ENCODE assay signal across 1 cellular context in the genomic region with DNA sequence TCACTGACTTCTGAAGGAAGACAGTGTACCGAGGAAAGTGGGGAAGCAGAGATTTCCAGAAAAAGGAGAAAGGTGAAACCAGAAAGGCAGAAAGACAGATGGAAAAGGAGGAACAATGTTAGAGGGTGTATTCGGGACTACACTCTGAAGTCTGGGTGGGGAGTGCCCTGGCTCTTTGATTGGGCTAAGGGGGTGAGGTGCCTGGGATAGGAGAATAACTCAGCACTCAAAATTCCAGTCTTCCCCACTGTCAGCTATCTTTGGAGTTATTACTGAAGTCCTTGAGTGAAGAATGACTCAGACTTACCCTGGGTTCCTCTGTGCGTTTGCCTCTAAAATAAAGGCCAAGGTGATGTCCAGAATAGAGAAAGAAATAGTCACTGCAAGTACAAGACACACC.
TF ChIP-seq lines count a peak whose summit lies in the region.

No MANE protein-coding gene starts in this region.

TF ChIP-seq in IMR-90, 13 proteins besides CTCF, POLR2A, EP300 and RAD21 (continued from another document):
- TF ChIP-seq, protein P1, sequence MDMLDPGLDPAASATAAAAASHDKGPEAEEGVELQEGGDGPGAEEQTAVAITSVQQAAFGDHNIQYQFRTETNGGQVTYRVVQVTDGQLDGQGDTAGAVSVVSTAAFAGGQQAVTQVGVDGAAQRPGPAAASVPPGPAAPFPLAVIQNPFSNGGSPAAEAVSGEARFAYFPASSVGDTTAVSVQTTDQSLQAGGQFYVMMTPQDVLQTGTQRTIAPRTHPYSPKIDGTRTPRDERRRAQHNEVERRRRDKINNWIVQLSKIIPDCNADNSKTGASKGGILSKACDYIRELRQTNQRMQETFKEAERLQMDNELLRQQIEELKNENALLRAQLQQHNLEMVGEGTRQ (IDR thresholded peaks at IDR 0.05; ENCODE audit: low read depth, low read length) = no peak
- TF ChIP-seq RFX5 (IDR thresholded peaks at IDR 0.05; ENCODE audit: low read depth, low read length) (no peak), CHD1 (IDR thresholded peaks at IDR 0.05; ENCODE audit: low read depth, low read length) (no peak), FOS (IDR thresholded peaks at IDR 0.05; ENCODE audit: low read depth, low read length) (no peak), RCOR1 (IDR thresholded peaks at IDR 0.05; ENCODE audit: insufficient replicate concordance, low read length) (no peak), MXI1 (IDR thresholded peaks at IDR 0.05; ENCODE audit: borderline replicate concordance, low read depth, low read length) (no peak), MAZ (IDR thresholded peaks at IDR 0.05; ENCODE audit: borderline replicate concordance, low read depth, low read length) (no peak), NFE2L2 (IDR thresholded peaks at IDR 0.05; ENCODE audit: low read depth, low read length) (no peak), MAFK (IDR thresholded peaks at IDR 0.05; ENCODE audit: low read depth, low read length) (no peak), CEBPB (IDR thresholded peaks at IDR 0.05; ENCODE audit: low read depth, low read length) (no peak), SMC3 (IDR thresholded peaks at IDR 0.05; ENCODE audit: low read depth, low read length) (no peak)
TF ChIP-seq in IMR-90: peak in this region for 0.
